ENCODE assay signal across 9 cellular contexts in genomic region chr21:41678944-41679343, GRCh38.
DNase-seq lines count a peak whose midpoint lies in the region; ATAC-seq and TF ChIP-seq lines count a peak whose summit lies in the region.
"Had no signal": no experiment of that assay in that cellular context is flagged by ENCODE, and none has a peak within 500 bp of the region (broad histone marks: within the 10 kb centered on the region; RNA-seq: fewer than 3 reads in every experiment).

No MANE protein-coding gene starts in this region.

- no peaks in the 10 kb centered on the region for H3K36me3 Mint-ChIP-seq in glutamatergic neuron (ENCODE audit: unreplicated experiment)
- H3K36me3 Mint-ChIP-seq in activated T-helper 17 cell treated with anti-CD3 and anti-CD28 coated beads, Interleukin-2, amount 50 U/mL, for 72 hours (ENCODE audit: low read depth) = no peaks in the 10 kb centered on the region
- H3K36me3 Mint-ChIP-seq: T-cell had no signal

- peak; percentile 95 for DNase-seq in GM03348 (ENCODE audit: low spot score)
- peak; percentile 82 for DNase-seq in NCI-H146 treated with DMSO at 0.1 percent for 48 hours (lab: John Stamatoyannopoulos, UW; ENCODE audit: unreplicated experiment)
- peak; percentile 75 for DNase-seq in glutamatergic neuron
- peak; percentile 99 for DNase-seq in osteoblast (ENCODE audit: insufficient read length, low spot score, missing footprints)
- no peak for DNase-seq in NCI-H446 treated with DMSO at 0.1 percent for 48 hours (lab: John Stamatoyannopoulos, UW)

- no peak overlapping the region for H3K27ac Mint-ChIP-seq in glutamatergic neuron (ENCODE audit: unreplicated experiment)
- no peak overlapping the region for H3K27ac Mint-ChIP-seq in activated T-helper 17 cell treated with anti-CD3 and anti-CD28 coated beads, Interleukin-2, amount 50 U/mL, for 72 hours

- ATAC-seq in HG03457 (IDR thresholded peaks at IDR 0.05; ENCODE audit: unreplicated experiment) = no peak
- ATAC-seq in activated T-helper 17 cell treated with anti-CD3 and anti-CD28 coated beads, Interleukin-2, amount 50 U/mL, for 72 hours (replicated peaks) = no peak
- ATAC-seq: T-cell had no signal

- H4K20me1 ChIP-seq in osteoblast (ENCODE audit: insufficient read depth, low read length) = no peaks in the 10 kb centered on the region

- H3K36me3 ChIP-seq in osteoblast (ENCODE audit: insufficient read depth, low read length) = no peaks in the 10 kb centered on the region

- H3K79me2 ChIP-seq in osteoblast (ENCODE audit: insufficient read depth, low read length) = no peaks in the 10 kb centered on the region

- H3K4me3 Mint-ChIP-seq in glutamatergic neuron (ENCODE audit: unreplicated experiment) = no peak overlapping the region
- H3K4me3 Mint-ChIP-seq in activated T-helper 17 cell treated with anti-CD3 and anti-CD28 coated beads, Interleukin-2, amount 50 U/mL, for 72 hours = no peak overlapping the region
- H3K4me3 Mint-ChIP-seq: T-cell had no signal

- H3K27me3 Mint-ChIP-seq in glutamatergic neuron (ENCODE audit: unreplicated experiment) = peaks cover 7% of the 10 kb centered on the region
- peaks cover 19% of the 10 kb centered on the region for H3K27me3 Mint-ChIP-seq in activated T-helper 17 cell treated with anti-CD3 and anti-CD28 coated beads, Interleukin-2, amount 50 U/mL, for 72 hours

- H3K9me3 Mint-ChIP-seq in glutamatergic neuron (ENCODE audit: unreplicated experiment) = peaks cover 5% of the 10 kb centered on the region
- H3K9me3 Mint-ChIP-seq in activated T-helper 17 cell treated with anti-CD3 and anti-CD28 coated beads, Interleukin-2, amount 50 U/mL, for 72 hours = no peaks in the 10 kb centered on the region
- H3K9me3 Mint-ChIP-seq: T-cell had no signal

- H3K27ac ChIP-seq in VCaP = peak overlapping the region; percentile 100
- H3K27ac ChIP-seq in osteoblast (ENCODE audit: low read depth, low read length) = peak overlapping the region; percentile 31

- H3K4me3 ChIP-seq in osteoblast (ENCODE audit: insufficient read depth, low read length) = no peak overlapping the region

- peaks cover 12% of the 10 kb centered on the region for H3K4me1 ChIP-seq in osteoblast (ENCODE audit: insufficient read depth, low read length)

- peaks cover 5% of the 10 kb centered on the region for H3K4me1 Mint-ChIP-seq in glutamatergic neuron (ENCODE audit: low read depth, unreplicated experiment)
- no peaks in the 10 kb centered on the region for H3K4me1 Mint-ChIP-seq in activated T-helper 17 cell treated with anti-CD3 and anti-CD28 coated beads, Interleukin-2, amount 50 U/mL, for 72 hours
- H3K4me1 Mint-ChIP-seq: T-cell had no signal

- peak overlapping the region; percentile 63 for H3K4me2 ChIP-seq in osteoblast (ENCODE audit: insufficient read depth, low read length)

- TF ChIP-seq CTCF in VCaP (conservative IDR thresholded peaks at IDR 0.05) (no peak), glutamatergic neuron (IDR thresholded peaks at IDR 0.05; ENCODE audit: partially characterized antibody, unreplicated experiment) (no peak), osteoblast (IDR thresholded peaks at IDR 0.05; ENCODE audit: extremely low read depth, low read depth, low read length) (no peak)

- H3K9me3 ChIP-seq in osteoblast (ENCODE audit: low read depth, low read length) = no peaks in the 10 kb centered on the region

- H3K27me3 ChIP-seq in osteoblast (ENCODE audit: insufficient read depth, low read length) = no peaks in the 10 kb centered on the region

- peak overlapping the region; percentile 86 for H2AFZ ChIP-seq in osteoblast (ENCODE audit: low read length)
